ENCODE assay signal across 16 cellular contexts in the genomic region with DNA sequence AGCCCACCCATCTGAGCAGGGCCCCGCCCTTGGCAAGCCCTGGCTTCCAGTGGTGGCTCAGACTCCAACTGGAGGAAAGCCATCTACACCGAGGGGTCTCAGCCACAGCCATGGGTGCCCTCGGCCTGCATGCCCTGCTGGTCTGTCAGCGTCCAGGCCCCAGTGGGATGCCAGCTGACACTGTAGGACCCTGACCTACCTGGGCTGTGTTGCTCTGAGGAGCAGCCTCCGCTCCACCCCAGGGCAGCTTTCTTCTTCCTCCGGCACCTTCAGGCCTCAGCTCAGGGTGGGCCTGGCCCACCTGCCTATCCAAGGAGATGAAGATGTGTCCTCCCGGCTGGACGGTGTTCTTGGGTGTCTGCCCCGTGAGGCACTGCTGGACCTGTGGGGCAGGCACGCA. TPM values are rescaled to one million over a fixed set of nuclear protein-coding genes. Genes with fewer than 3 reads are reported as not detected.
"Had no signal": no experiment of that assay in that cellular context is flagged by ENCODE, and none has a peak within 500 bp of the region (broad histone marks: within the 10 kb centered on the region; RNA-seq: fewer than 3 reads in every experiment).

No MANE protein-coding gene starts in this region.

- H3K27me3 Mint-ChIP-seq: activated T-helper 17 cell treated with anti-CD3 and anti-CD28 coated beads, Interleukin-2, amount 50 U/mL, for 72 hours; type B pancreatic cell had no signal

- H3K27ac ChIP-seq: epithelial cell of prostate, hepatocyte, VCaP had no signal

- H3K4me3 Mint-ChIP-seq: activated naive CD4-positive, alpha-beta T cell treated with anti-CD3 and anti-CD28 coated beads for 36 hours; mesothelial cell of epicardium; nephron; type B pancreatic cell had no signal

- H3K27me3 ChIP-seq: hepatocyte had no signal

- ATAC-seq: activated T-helper 17 cell treated with anti-CD3 and anti-CD28 coated beads, Interleukin-2, amount 50 U/mL, for 72 hours had no signal

- H2AFZ ChIP-seq: hepatocyte had no signal

- H3K36me3 Mint-ChIP-seq: mesothelial cell of epicardium, type B pancreatic cell had no signal

- H3K27ac Mint-ChIP-seq: activated naive CD4-positive, alpha-beta T cell treated with anti-CD3 and anti-CD28 coated beads for 36 hours; mesothelial cell of epicardium; nephron; type B pancreatic cell had no signal

- H3K9me3 Mint-ChIP-seq: activated naive CD4-positive, alpha-beta T cell treated with anti-CD3 and anti-CD28 coated beads for 36 hours; activated T-helper 17 cell treated with anti-CD3 and anti-CD28 coated beads, Interleukin-2, amount 50 U/mL, for 72 hours; mesothelial cell of epicardium; nephron; type B pancreatic cell had no signal

- H3K4me3 ChIP-seq: hepatocyte had no signal

- DNase-seq: activated CD4-positive, alpha-beta T cell treated with anti-CD3 and anti-CD28 coated beads, Interleukin-2, amount 50 U/mL, for 4 hours; activated CD4-positive, CD25-positive, alpha-beta regulatory T cell treated with anti-CD3 and anti-CD28 coated beads, Interleukin-2, amount 50 U/mL, for 72 hours; activated naive CD4-positive, alpha-beta T cell treated with anti-CD3 and anti-CD28 coated beads for 36 hours; foreskin fibroblast; islet precursor cell; occipital lobe; retina; stimulated activated naive CD4-positive, alpha-beta T cell treated with Interleukin-2 at 50 U/mL for 16 hours; T-helper 2 cell had no signal

- H3K4me2 ChIP-seq: hepatocyte had no signal

RNA-seq across cellular contexts. Expression of a gene that starts 13.9 kb away (rescaled TPM):
- total RNA-seq: activated T-helper 17 cell treated with anti-CD3 and anti-CD28 coated beads, Interleukin-2, amount 50 U/mL, for 72 hours had no signal
